ENCODE assay signal across 20 cellular contexts in the genomic region with DNA sequence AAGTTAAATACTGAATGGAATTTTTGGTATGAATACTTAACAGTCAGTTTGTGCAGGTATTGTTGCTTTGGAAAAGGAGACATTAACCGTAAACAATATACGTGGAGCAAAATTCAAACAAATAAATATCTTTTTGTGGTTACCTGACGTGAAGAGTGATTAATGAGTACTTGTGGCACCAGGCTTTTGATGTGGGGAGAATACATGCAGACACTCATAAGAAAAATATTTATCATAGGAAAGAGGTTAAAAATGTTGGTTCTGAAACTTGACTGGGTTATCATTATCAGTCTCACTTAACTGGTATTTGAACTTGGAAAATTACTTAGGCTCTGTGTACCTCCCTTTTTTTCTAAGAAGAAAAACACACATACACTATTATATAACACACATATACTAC.
"Had no signal": no experiment of that assay in that cellular context is flagged by ENCODE, and none has a peak within 500 bp of the region (broad histone marks: within the 10 kb centered on the region; RNA-seq: fewer than 3 reads in every experiment).

No MANE protein-coding gene starts in this region.

- H3K36me3 Mint-ChIP-seq: activated naive CD4-positive, alpha-beta T cell treated with anti-CD3 and anti-CD28 coated beads, Interleukin-2, amount 10 ng/mL, durations not matched to agents 7 days and 5 days; natural killer cell; stimulated activated effector memory CD8-positive, alpha-beta T cell treated with anti-CD3 and anti-CD28 coated beads, Interleukin-12 subunit alpha, Interleukin-12 subunit beta, amount 100 ng/mL, for 72 hours had no signal

- H3K27me3 Mint-ChIP-seq: activated naive CD4-positive, alpha-beta T cell treated with anti-CD3 and anti-CD28 coated beads, Interleukin-2, amount 10 ng/mL, durations not matched to agents 7 days and 5 days; activated naive CD8-positive, alpha-beta T cell treated with anti-CD3 and anti-CD28 coated beads, Interleukin-2, amount 50 U/mL, for 24 hours; dendritic cell treated with granulocyte-macrophage colony-stimulating factor and Interleukin-4, amounts not matched to agents 40 ng/mL and 50 ng/mL, for 4 days had no signal

- H3K4me3 Mint-ChIP-seq: activated naive CD4-positive, alpha-beta T cell treated with anti-CD3 and anti-CD28 coated beads, Interleukin-2, amount 10 ng/mL, durations not matched to agents 7 days and 5 days; activated naive CD8-positive, alpha-beta T cell treated with anti-CD3 and anti-CD28 coated beads, Interleukin-2, amount 50 U/mL, for 24 hours; dendritic cell treated with granulocyte-macrophage colony-stimulating factor and Interleukin-4, amounts not matched to agents 40 ng/mL and 50 ng/mL, for 4 days; natural killer cell; stimulated activated effector memory CD8-positive, alpha-beta T cell treated with anti-CD3 and anti-CD28 coated beads, Interleukin-12 subunit alpha, Interleukin-12 subunit beta, amount 100 ng/mL, for 72 hours; T-helper 1 cell treated with Interleukin-12 subunit alpha and Interleukin-12 subunit beta and Interleukin-4 antibody, amounts not matched to agents 30 μg/mL and 1 μg/mL, for 36 hours had no signal

- H3K9me3 Mint-ChIP-seq: activated naive CD8-positive, alpha-beta T cell treated with anti-CD3 and anti-CD28 coated beads, Interleukin-2, amount 50 U/mL, for 24 hours; dendritic cell treated with granulocyte-macrophage colony-stimulating factor and Interleukin-4, amounts not matched to agents 40 ng/mL and 50 ng/mL, for 4 days; natural killer cell; stimulated activated effector memory CD8-positive, alpha-beta T cell treated with anti-CD3 and anti-CD28 coated beads, Interleukin-12 subunit alpha, Interleukin-12 subunit beta, amount 100 ng/mL, for 72 hours; T-helper 1 cell treated with Interleukin-12 subunit alpha and Interleukin-12 subunit beta and Interleukin-4 antibody, amounts not matched to agents 30 μg/mL and 1 μg/mL, for 36 hours had no signal

- H3K27me3 ChIP-seq: cardiac muscle cell, neutrophil, sigmoid colon, stomach had no signal

- H3K27ac ChIP-seq: cardiac muscle cell, neutrophil, sigmoid colon, stomach had no signal

- ATAC-seq: activated CD4-positive, CD25-positive, alpha-beta regulatory T cell treated with anti-CD3 and anti-CD28 coated beads, Interleukin-2, amount 50 U/mL, for 24 hours; activated naive CD8-positive, alpha-beta T cell treated with anti-CD3 and anti-CD28 coated beads, Interleukin-2, amount 50 U/mL, for 24 hours; natural killer cell; stimulated activated effector memory CD8-positive, alpha-beta T cell treated with anti-CD3 and anti-CD28 coated beads, Interleukin-12 subunit alpha, Interleukin-12 subunit beta, amount 100 ng/mL, for 72 hours had no signal

- H3K9me3 ChIP-seq: neutrophil, sigmoid colon, stomach had no signal

- FAIRE-seq: endothelial cell of umbilical vein had no signal

- H3K4me1 ChIP-seq: sigmoid colon, stomach had no signal

- H3K4me1 Mint-ChIP-seq: activated naive CD4-positive, alpha-beta T cell treated with anti-CD3 and anti-CD28 coated beads, Interleukin-2, amount 10 ng/mL, durations not matched to agents 7 days and 5 days; activated naive CD8-positive, alpha-beta T cell treated with anti-CD3 and anti-CD28 coated beads, Interleukin-2, amount 50 U/mL, for 24 hours; natural killer cell; stimulated activated effector memory CD8-positive, alpha-beta T cell treated with anti-CD3 and anti-CD28 coated beads, Interleukin-12 subunit alpha, Interleukin-12 subunit beta, amount 100 ng/mL, for 72 hours had no signal

- H3K36me3 ChIP-seq: cardiac muscle cell, neutrophil, sigmoid colon, stomach had no signal

- H3K4me3 ChIP-seq: cardiac muscle cell, sigmoid colon, stomach had no signal

- DNase-seq: activated CD4-positive, alpha-beta T cell treated with anti-CD3 and anti-CD28 coated beads, Interleukin-2, amount 50 U/mL, for 1 hour; activated CD8-positive, alpha-beta memory T cell treated with anti-CD3 and anti-CD28 coated beads, Interleukin-2, amount 50 U/mL, for 4 hours; activated effector memory CD4-positive, alpha-beta T cell treated with Interleukin-2 at 50 U/mL for 16 hours; activated naive CD4-positive, alpha-beta T cell treated with anti-CD3 and anti-CD28 coated beads, Interleukin-2, amount 10 ng/mL, durations not matched to agents 7 days and 5 days; activated naive CD8-positive, alpha-beta T cell treated with anti-CD3 and anti-CD28 coated beads, Interleukin-2, amount 50 U/mL, for 24 hours; activated T-cell treated with anti-CD3 and anti-CD28 coated beads, Interleukin-2, amount 50 U/mL, for 48 hours; aorta; effector memory CD4-positive, alpha-beta T cell; mesendoderm; natural killer cell; sigmoid colon; stimulated activated CD4-positive, alpha-beta T cell treated with anti-CD3 and anti-CD28 coated beads, Interleukin-4, amount 100 ng/mL, for 24 hours; stomach had no signal
